Comparison of ENCODE assay signal across 8 cellular contexts in genomic region chr5:150155258-150156032, GRCh38. TPM values are rescaled to one million over a fixed set of nuclear protein-coding genes. Genes with fewer than 3 reads are reported as not detected.
DNase-seq lines count a peak whose midpoint lies in the region; ATAC-seq and TF ChIP-seq lines count a peak whose summit lies in the region.

Gene PDGFRB, minus strand, starts transcription at chr5:150155845. Its CDS starts 18,798 bp downstream, at chr5:150137047.

- H3K4me1 Mint-ChIP-seq in Caco-2 (ENCODE audit: low read depth, unreplicated experiment) (peaks cover 13% of the 10 kb centered on the region), GM23338 (peaks cover 28% of the 10 kb centered on the region), T-cell (peaks cover 5 to 9% (median 7%) of the 10 kb centered on the region in 3 donors)

- H3K79me2 ChIP-seq in GM23338 (replicated peaks; ENCODE audit: insufficient read depth) (no peaks in the 10 kb centered on the region), mammary epithelial cell (ENCODE audit: insufficient read depth, low read length) (no peaks in the 10 kb centered on the region)

- CTCF ChIA-PET in Caco-2 (lab: Charles Lee): no interaction called here
- CTCF ChIA-PET in T-cell (lab: Charles Lee): no interaction called here
- CTCF ChIA-PET in mammary epithelial cell (lab: Charles Lee; ENCODE audit: low non-redundant PET): no interaction called here

- no peak for DNase-seq in Caco-2
- DNase-seq in GM23338 (ENCODE audit: low spot score): peak; percentile 61
- DNase-seq in T-cell: peak; percentile 6 to 73 (median 45)
- no peak for DNase-seq in mammary epithelial cell
- DNase-seq in islet precursor cell: peak; percentile 91
- peak; percentile 44 for DNase-seq in stimulated activated CD4-positive, alpha-beta T cell treated with anti-CD3 and anti-CD28 coated beads, Interleukin-15, amount 100 ng/mL, for 24 hours

- intact Hi-C loops in Caco-2 (cut with micrococcal nuclease; ENCODE audit: unreplicated experiment) (no loop called here), mammary epithelial cell (cut with micrococcal nuclease) (no loop called here)

- H3K36me3 ChIP-seq in Caco-2 (ENCODE audit: control insufficient read depth, insufficient read depth, low read length) (no peaks in the 10 kb centered on the region), GM23338 (ENCODE audit: insufficient read depth) (no peaks in the 10 kb centered on the region), mammary epithelial cell (ENCODE audit: insufficient read depth, low read length) (no peaks in the 10 kb centered on the region)

- H3K4me1 ChIP-seq in Caco-2 (0 out of 2 replicates have a peak, but pooled peaks cover 2% of the 10 kb centered on the region), GM23338 (ENCODE audit: insufficient read depth) (peaks cover 25% of the 10 kb centered on the region), mammary epithelial cell (ENCODE audit: insufficient read depth, low read length) (peaks cover 5% of the 10 kb centered on the region)

- no peaks in the 10 kb centered on the region for H3F3A ChIP-seq in GM23338 (replicated peaks; ENCODE audit: low read depth)

- TF ChIP-seq CTCF in Caco-2 (IDR thresholded peaks at IDR 0.05; ENCODE audit: insufficient read depth in 1 of 2, low read depth in 1 of 2, low read length in 1 of 2, severe bottlenecking in 1 of 2, unreplicated experiment in 1 of 2) (no peak), GM23338 (conservative IDR thresholded peaks at IDR 0.05; ENCODE audit: low read depth in 2 of 2) (0 out of 4 replicates have a peak, but pooled peaks of 1 of the 2 experiments have one; percentile 2), mammary epithelial cell (conservative IDR thresholded peaks at IDR 0.05 in 1 of 2, IDR thresholded peaks at IDR 0.05 in 1 of 2; ENCODE audit: extremely low read depth in 1 of 2, insufficient read depth in 1 of 2, low read depth in 1 of 2, low read length in 2 of 2) (no peak)

- H4K20me1 ChIP-seq in GM23338 (replicated peaks; ENCODE audit: insufficient read depth) (no peaks in the 10 kb centered on the region), mammary epithelial cell (ENCODE audit: insufficient read depth, low read length) (no peaks in the 10 kb centered on the region)

- no peak within 1 kb of the TSS for H3K9ac ChIP-seq in mammary epithelial cell (ENCODE audit: insufficient read depth, low read length)

- peak within 1 kb of the TSS; percentile 60 for H3K27ac Mint-ChIP-seq in Caco-2 (ENCODE audit: unreplicated experiment)
- H3K27ac Mint-ChIP-seq in GM23338: no peak within 1 kb of the TSS; the same call in 1 of the 2 replicates
- H3K27ac Mint-ChIP-seq in T-cell: peak within 1 kb of the TSS in 1 of 2 donors; percentile 40

- H3K36me3 Mint-ChIP-seq in Caco-2 (ENCODE audit: insufficient read depth, unreplicated experiment) (no peaks in the 10 kb centered on the region), GM23338 (ENCODE audit: low read depth) (no peaks in the 10 kb centered on the region), T-cell (no peaks in the 10 kb centered on the region)

- in situ Hi-C loops in mammary epithelial cell (cut with MboI; ENCODE audit: low sequenced_read_pairs in 2 of 2): loop anchor here in 1 of 2 donors (10.0 to 25.0 kb wide), 2 partner anchors 207 to 279 kb away; partner anchors contain the start of gene TCOF1

- H3K9me3 Mint-ChIP-seq in Caco-2 (ENCODE audit: unreplicated experiment): no peaks in the 10 kb centered on the region
- no peaks in the 10 kb centered on the region for H3K9me3 Mint-ChIP-seq in GM23338
- H3K9me3 Mint-ChIP-seq in T-cell: no peaks in the 10 kb centered on the region

- H3K4me3 ChIP-seq in Caco-2 (ENCODE audit: low read depth, low read length) (no peak within 1 kb of the TSS), GM23338 (peak within 1 kb of the TSS; percentile 51), mammary epithelial cell (replicated peaks in 1 of 3; ENCODE audit: insufficient read depth in 1 of 3, low read depth in 2 of 3, low read length in 3 of 3) (peak within 1 kb of the TSS in 2 of 3 experiments; percentile 12 to 23)

- POLR2A ChIA-PET in Caco-2 (lab: Charles Lee): no interaction called here
- POLR2A ChIA-PET in T-cell (lab: Charles Lee): no interaction called here

- WGBS in mammary epithelial cell (ENCODE audit: low coverage, missing lambda C conversion rate): 3% methylated on average over 14 of the region's 17 CpGs

- dilution Hi-C loops in mammary epithelial cell (cut with HindIII; ENCODE audit: low sequenced_read_pairs): loop anchor here (5.0 kb wide), 1 partner anchor 38 kb away; no protein-coding TSS in a partner anchor

- H3K27ac ChIP-seq in GM23338 (ENCODE audit: low read depth) (peak within 1 kb of the TSS; percentile 14), mammary epithelial cell (ENCODE audit: insufficient read depth, low read depth, low read length) (no peak within 1 kb of the TSS)

- H3K9me3 ChIP-seq in Caco-2 (no peaks in the 10 kb centered on the region), mammary epithelial cell (replicated peaks; ENCODE audit: insufficient read depth, low read length) (no peaks in the 10 kb centered on the region)

- peak; percentile 76 for ATAC-seq in GM23338
- peak; percentile 77 to 86 (median 82) for ATAC-seq in T-cell (replicated peaks in 1 of 4)
- ATAC-seq in HG03439 (IDR thresholded peaks at IDR 0.05; ENCODE audit: unreplicated experiment): no peak
- no peak for ATAC-seq in HG03025 (IDR thresholded peaks at IDR 0.05; ENCODE audit: low FRiP score, unreplicated experiment)

- H3K4me2 ChIP-seq in GM23338 (peak within 1 kb of the TSS; percentile 78), mammary epithelial cell (ENCODE audit: insufficient read depth, low read depth, low read length) (peak within 1 kb of the TSS; percentile 68)

- no peaks in the 10 kb centered on the region for H3K9me2 ChIP-seq in GM23338 (ENCODE audit: insufficient read depth)

- H3K4me3 Mint-ChIP-seq in Caco-2 (ENCODE audit: unreplicated experiment): no peak within 1 kb of the TSS
- peak within 1 kb of the TSS; percentile 68 for H3K4me3 Mint-ChIP-seq in GM23338
- peak within 1 kb of the TSS; percentile 81 to 91 (median 85) for H3K4me3 Mint-ChIP-seq in T-cell

- BruUV-seq in Caco-2 (replicated peaks; lab: Mats Ljungman, UMichigan) (no TSS peak), mammary epithelial cell (replicated peaks; lab: Mats Ljungman, UMichigan) (no TSS peak)

- H3K27me3 Mint-ChIP-seq in Caco-2 (ENCODE audit: insufficient read depth, unreplicated experiment): no peaks in the 10 kb centered on the region
- peaks cover 14% of the 10 kb centered on the region for H3K27me3 Mint-ChIP-seq in GM23338 (ENCODE audit: insufficient read depth, low read depth, poor library complexity)
- peaks cover 27 to 28% of the 10 kb centered on the region in 2 donors for H3K27me3 Mint-ChIP-seq in T-cell

- no peaks in the 10 kb centered on the region for H3K27me3 ChIP-seq in Caco-2 (replicated peaks; ENCODE audit: control insufficient read depth, insufficient read depth, low read length)
- H3K27me3 ChIP-seq in GM23338 (ENCODE audit: insufficient read depth): no peaks in the 10 kb centered on the region
- no peaks in the 10 kb centered on the region for H3K27me3 ChIP-seq in mammary epithelial cell (ENCODE audit: insufficient read depth, low read length)

- H2AFZ ChIP-seq in GM23338 (peak within 1 kb of the TSS; percentile 98), mammary epithelial cell (ENCODE audit: low read depth, low read length) (peak within 1 kb of the TSS; percentile 66)

TF ChIP-seq in GM23338, 12 proteins besides CTCF, POLR2A, EP300 and RAD21:
- TF ChIP-seq POLR2AphosphoS5 (IDR thresholded peaks at IDR 0.05; ENCODE audit: low read depth) (peak; percentile 49; the same call in 1 of the 2 replicates), NANOG (IDR thresholded peaks at IDR 0.05; ENCODE audit: borderline replicate concordance) (no peak)

RNA-seq across cellular contexts. Expression of gene PDGFRB, which starts in this region (rescaled TPM):
- total RNA-seq in Caco-2 (2022) (5.9 and 7.2 TPM in 2 replicates), T-cell (1 to 10 TPM in 3 of 5 donors, under 1 TPM in 2; 0.32 to 3.6 (median 1.6) TPM), mammary epithelial cell (1 to 10 TPM in 1 of 2 donors, not detected in 1; 1.5 TPM)
- total RNA-seq in GM23338 (2014; rRNA removed; shearing (Covaris generic)): 7.1 and 11.3 TPM in 2 replicates
- polyA plus RNA-seq in GM23338 (2016; fragmentation: Nextera tagmentation; extraction: Ambion mirVana) (4.1 and 4.5 TPM in 2 replicates), mammary epithelial cell (0.25 TPM)
- not detected for polyA minus RNA-seq in mammary epithelial cell

Comparison
In these comparisons a context has a peak if more than half of its experiments do, and no peak if none do; other contexts are left out.
1. DNase-seq: peak in GM23338 (single experiment), T-cell (34 of 34), islet precursor cell (single experiment) and stimulated activated CD4-positive, alpha-beta T cell treated with anti-CD3 and anti-CD28 coated beads, Interleukin-15, amount 100 ng/mL, for 24 hours (single experiment); none in Caco-2 (0 of 2) and mammary epithelial cell (single experiment).
2. ATAC-seq: peak in GM23338 (single experiment) and T-cell (4 of 4); none in HG03439 (single experiment) and HG03025 (single experiment).